1 cellular context compared by ENCODE assay signal in the genomic region with DNA sequence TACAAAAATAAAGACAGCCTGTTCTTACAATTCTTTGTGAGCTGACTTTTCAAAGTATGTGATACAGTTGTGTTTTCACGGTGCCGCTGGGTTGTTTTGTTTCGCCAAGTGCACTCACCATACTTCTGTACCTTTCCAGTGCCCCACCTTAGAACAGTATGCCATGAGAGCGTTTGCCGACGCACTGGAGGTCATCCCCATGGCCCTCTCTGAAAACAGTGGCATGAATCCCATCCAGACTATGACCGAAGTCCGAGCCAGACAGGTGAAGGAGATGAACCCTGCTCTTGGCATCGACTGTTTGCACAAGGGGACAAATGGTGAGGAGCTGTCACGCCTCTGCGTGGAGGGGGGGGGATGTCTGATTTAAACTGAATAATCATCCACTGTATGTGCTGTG.
TF ChIP-seq lines count a peak whose summit lies in the region.

No MANE protein-coding gene starts in this region.

TF ChIP-seq in H1, 55 proteins besides CTCF, POLR2A, EP300 and RAD21:
- TF ChIP-seq POLR2AphosphoS5 (IDR thresholded peaks at IDR 0.05; ENCODE audit: low read depth, low read length) = 0 out of 2 replicates have a peak, but pooled peaks have one; percentile 59
- TF ChIP-seq SIN3A (conservative IDR thresholded peaks at IDR 0.05 in 1 of 2, IDR thresholded peaks at IDR 0.05 in 1 of 2; ENCODE audit: low read depth in 1 of 2, low read length in 2 of 2) = no peak
- no peak for TF ChIP-seq PHF8 (conservative IDR thresholded peaks at IDR 0.05; ENCODE audit: low read depth, low read length)
